ENCODE assay signal across 27 cellular contexts in genomic region chr3:76463501-76463900, GRCh38.
"Had no signal": no experiment of that assay in that cellular context is flagged by ENCODE, and none has a peak within 500 bp of the region (broad histone marks: within the 10 kb centered on the region; RNA-seq: fewer than 3 reads in every experiment).

No MANE protein-coding gene starts in this region.

- H3K36me3 ChIP-seq: stomach, suprapubic skin, thoracic aorta, thyroid gland, tibial artery, tibial nerve, transverse colon, upper lobe of left lung, upper lobe of right lung, uterus, vagina had no signal

- H3K9me3 ChIP-seq: suprapubic skin, thoracic aorta, thyroid gland, tibial artery, tibial nerve, transverse colon, upper lobe of left lung, upper lobe of right lung, uterus, vagina had no signal

- H3K27ac Mint-ChIP-seq: stimulated activated effector memory CD8-positive, alpha-beta T cell treated with anti-CD3 and anti-CD28 coated beads, Interleukin-12 subunit alpha, Interleukin-12 subunit beta, amount 100 ng/mL, for 72 hours; stimulated activated memory B cell treated with anti-CD40 and anti-IgM and Interleukin-4, amounts not matched to agents 10 μg/mL and 1 μg/mL and 100 μg/mL, for 72 hours; stimulated activated naive B cell treated with anti-CD40 and anti-IgM and Interleukin-4, amounts not matched to agents 10 μg/mL and 1 μg/mL and 100 μg/mL, for 72 hours; stimulated activated naive CD8-positive, alpha-beta T cell treated with anti-CD3 and anti-CD28 coated beads, Interleukin-15, amount 100 ng/mL, for 72 hours; stimulated activated naive CD8-positive, alpha-beta T cell treated with anti-CD3 and anti-CD28 coated beads, Interleukin-15, Interleukin-2, amounts not matched to agents 100 ng/mL and 50 ng/mL, for 24 hours; type B pancreatic cell had no signal

- H3K27me3 ChIP-seq: stomach, suprapubic skin, thyroid gland, tibial artery, tibial nerve, transverse colon, upper lobe of left lung, upper lobe of right lung, uterus, vagina had no signal

- H3K27me3 Mint-ChIP-seq: stimulated activated memory B cell treated with anti-CD40 and anti-IgM and Interleukin-4, amounts not matched to agents 10 μg/mL and 1 μg/mL and 100 μg/mL, for 72 hours; stimulated activated naive B cell treated with anti-CD40 and anti-IgM and Interleukin-4, amounts not matched to agents 10 μg/mL and 1 μg/mL and 100 μg/mL, for 72 hours; stimulated activated naive CD8-positive, alpha-beta T cell treated with anti-CD3 and anti-CD28 coated beads, Interleukin-15, amount 100 ng/mL, for 72 hours; stimulated activated naive CD8-positive, alpha-beta T cell treated with anti-CD3 and anti-CD28 coated beads, Interleukin-15, Interleukin-2, amounts not matched to agents 100 ng/mL and 50 ng/mL, for 24 hours; type B pancreatic cell had no signal

- H3K4me1 Mint-ChIP-seq: stimulated activated effector memory CD8-positive, alpha-beta T cell treated with anti-CD3 and anti-CD28 coated beads, Interleukin-12 subunit alpha, Interleukin-12 subunit beta, amount 100 ng/mL, for 72 hours; stimulated activated memory B cell treated with anti-CD40 and anti-IgM and Interleukin-4, amounts not matched to agents 10 μg/mL and 1 μg/mL and 100 μg/mL, for 72 hours; stimulated activated naive B cell treated with anti-CD40 and anti-IgM and Interleukin-4, amounts not matched to agents 10 μg/mL and 1 μg/mL and 100 μg/mL, for 72 hours; stimulated activated naive CD8-positive, alpha-beta T cell treated with anti-CD3 and anti-CD28 coated beads, Interleukin-15, amount 100 ng/mL, for 72 hours had no signal

- H3K27ac ChIP-seq: stomach, suprapubic skin, thoracic aorta, thyroid gland, tibial artery, tibial nerve, transverse colon, upper lobe of left lung, upper lobe of right lung, uterus, vagina had no signal

- ATAC-seq: stimulated activated effector memory CD8-positive, alpha-beta T cell treated with anti-CD3 and anti-CD28 coated beads, Interleukin-12 subunit alpha, Interleukin-12 subunit beta, amount 100 ng/mL, for 72 hours; stimulated activated memory B cell treated with anti-CD40 and anti-IgM and Interleukin-4, amounts not matched to agents 10 μg/mL and 1 μg/mL and 100 μg/mL, for 72 hours; stimulated activated naive B cell treated with anti-CD40 and anti-IgM and Interleukin-4, amounts not matched to agents 10 μg/mL and 1 μg/mL and 100 μg/mL, for 72 hours; stimulated activated naive CD8-positive, alpha-beta T cell treated with anti-CD3 and anti-CD28 coated beads, Interleukin-15, amount 100 ng/mL, for 72 hours; stimulated activated naive CD8-positive, alpha-beta T cell treated with anti-CD3 and anti-CD28 coated beads, Interleukin-15, Interleukin-2, amounts not matched to agents 100 U/mL and 50 U/mL, for 24 hours; upper lobe of right lung had no signal

- H3K36me3 Mint-ChIP-seq: stimulated activated effector memory CD8-positive, alpha-beta T cell treated with anti-CD3 and anti-CD28 coated beads, Interleukin-12 subunit alpha, Interleukin-12 subunit beta, amount 100 ng/mL, for 72 hours; stimulated activated memory B cell treated with anti-CD40 and anti-IgM and Interleukin-4, amounts not matched to agents 10 μg/mL and 1 μg/mL and 100 μg/mL, for 72 hours; stimulated activated naive B cell treated with anti-CD40 and anti-IgM and Interleukin-4, amounts not matched to agents 10 μg/mL and 1 μg/mL and 100 μg/mL, for 72 hours; type B pancreatic cell had no signal

- H3K9me3 Mint-ChIP-seq: type B pancreatic cell had no signal

- H3K4me3 Mint-ChIP-seq: stimulated activated effector memory CD8-positive, alpha-beta T cell treated with anti-CD3 and anti-CD28 coated beads, Interleukin-12 subunit alpha, Interleukin-12 subunit beta, amount 100 ng/mL, for 72 hours; stimulated activated memory B cell treated with anti-CD40 and anti-IgM and Interleukin-4, amounts not matched to agents 10 μg/mL and 1 μg/mL and 100 μg/mL, for 72 hours; stimulated activated naive B cell treated with anti-CD40 and anti-IgM and Interleukin-4, amounts not matched to agents 10 μg/mL and 1 μg/mL and 100 μg/mL, for 72 hours; stimulated activated naive CD8-positive, alpha-beta T cell treated with anti-CD3 and anti-CD28 coated beads, Interleukin-15, amount 100 ng/mL, for 72 hours; stimulated activated naive CD8-positive, alpha-beta T cell treated with anti-CD3 and anti-CD28 coated beads, Interleukin-15, Interleukin-2, amounts not matched to agents 100 ng/mL and 50 ng/mL, for 24 hours; type B pancreatic cell had no signal

- H3K4me3 ChIP-seq: stomach, suprapubic skin, thoracic aorta, thyroid gland, tibial artery, tibial nerve, transverse colon, upper lobe of left lung, upper lobe of right lung, uterus, vagina had no signal

- H3K4me1 ChIP-seq: stomach, suprapubic skin, thyroid gland, tibial artery, tibial nerve, transverse colon, upper lobe of left lung, upper lobe of right lung, uterus, vagina had no signal

- DNase-seq: stimulated activated CD4-positive, alpha-beta T cell treated with anti-CD3 and anti-CD28 coated beads, Interleukin-2, amount 100 ng/mL, for 24 hours; stimulated activated CD4-positive, alpha-beta T cell treated with anti-CD3 and anti-CD28 coated beads, Interleukin-2, amount 100 ng/mL, for 48 hours; stimulated activated CD4-positive, alpha-beta T cell treated with anti-CD3 and anti-CD28 coated beads, Interleukin-4, amount 100 ng/mL, for 1 hour; stimulated activated CD4-positive, alpha-beta T cell treated with anti-CD3 and anti-CD28 coated beads, Interleukin-4, amount 100 ng/mL, for 24 hours; stimulated activated CD4-positive, alpha-beta T cell treated with anti-CD3 and anti-CD28 coated beads, Interleukin-4, amount 100 ng/mL, for 4 hours; stimulated activated CD8-positive, alpha-beta memory T cell treated with anti-CD3 and anti-CD28 coated beads, Interleukin-4, amount 100 ng/mL, for 48 hours; stimulated activated naive B cell treated with anti-CD40 and anti-IgM and Interleukin-4, amounts not matched to agents 10 μg/mL and 1 μg/mL and 100 μg/mL, for 72 hours; stimulated activated naive CD4-positive, alpha-beta T cell treated with Interleukin-2 at 50 U/mL for 16 hours; stimulated activated naive CD8-positive, alpha-beta T cell treated with anti-CD3 and anti-CD28 coated beads, Interleukin-15, amount 100 ng/mL, for 72 hours; stimulated activated naive CD8-positive, alpha-beta T cell treated with anti-CD3 and anti-CD28 coated beads, Interleukin-15, Interleukin-2, amounts not matched to agents 100 U/mL and 50 U/mL, for 24 hours; stomach; substantia nigra; thyroid gland; tibial artery; transverse colon; trophoblast cell; upper lobe of left lung; upper lobe of right lung; uterus had no signal
